In genomic region chr5:111229871-111230812, GRCh38 we compare ENCODE assay signal across 11 cellular contexts. TPM values are rescaled to one million over a fixed set of nuclear protein-coding genes. Genes with fewer than 3 reads are reported as not detected.
DNase-seq lines count a peak whose midpoint lies in the region; ATAC-seq and TF ChIP-seq lines count a peak whose summit lies in the region.
"Had no signal": no experiment of that assay in that cellular context is flagged by ENCODE, and none has a peak within 500 bp of the region (broad histone marks: within the 10 kb centered on the region; RNA-seq: fewer than 3 reads in every experiment).

No MANE protein-coding gene starts in this region.

- peaks cover 87% of the 10 kb centered on the region for H3K4me1 Mint-ChIP-seq in activated T-cell treated with anti-CD3 and anti-CD28 coated beads, Interleukin-2, amount 50 U/mL, for 72 hours (ENCODE audit: low read depth)

- no peaks in the 10 kb centered on the region for H3K4me1 ChIP-seq in thyroid gland
- H3K4me1 ChIP-seq: body of pancreas had no signal

- peak overlapping the region; percentile 92 for H3K27ac Mint-ChIP-seq in activated T-cell treated with anti-CD3 and anti-CD28 coated beads, Interleukin-2, amount 50 U/mL, for 72 hours

- H3K4me3 Mint-ChIP-seq in activated T-cell treated with anti-CD3 and anti-CD28 coated beads, Interleukin-2, amount 50 U/mL, for 72 hours = peak overlapping the region; percentile 83 to 92

- no peaks in the 10 kb centered on the region for H3K27me3 Mint-ChIP-seq in activated T-cell treated with anti-CD3 and anti-CD28 coated beads, Interleukin-2, amount 50 U/mL, for 72 hours (ENCODE audit: low read depth)

- H3K27ac ChIP-seq in thyroid gland = no peak overlapping the region
- H3K27ac ChIP-seq: body of pancreas had no signal

- peaks cover 8 to 17% of the 10 kb centered on the region in 2 donors for H3K36me3 Mint-ChIP-seq in activated T-cell treated with anti-CD3 and anti-CD28 coated beads, Interleukin-2, amount 50 U/mL, for 72 hours (ENCODE audit: insufficient read depth in 2 of 2)

- no peaks in the 10 kb centered on the region for H3K9me3 ChIP-seq in thyroid gland
- H3K9me3 ChIP-seq: body of pancreas had no signal

- intact Hi-C loops in thyroid gland (cut with DNase I) = no loop called here

- no peaks in the 10 kb centered on the region for H3K9me3 Mint-ChIP-seq in activated T-cell treated with anti-CD3 and anti-CD28 coated beads, Interleukin-2, amount 50 U/mL, for 72 hours

- H3K36me3 ChIP-seq in thyroid gland = no peaks in the 10 kb centered on the region

- DNase-seq in activated T-cell treated with anti-CD3 and anti-CD28 coated beads, Interleukin-2, amount 50 U/mL, for 72 hours = no peak
- DNase-seq in activated T-cell treated with anti-CD3 and anti-CD28 coated beads, Interleukin-2, amount 50 U/mL, for 1 hour = no peak
- peak; percentile 36 for DNase-seq in SW480 (ENCODE audit: low spot score)
- peak; percentile 38 for DNase-seq in superior temporal gyrus (ENCODE audit: extremely low spot score)
- DNase-seq in thyroid gland = no peak
- no peak for DNase-seq in AML-193 (lab: John Stamatoyannopoulos, UW)
- no peak for DNase-seq in NCI-H524 treated with DMSO at 0.1 percent for 48 hours (lab: John Stamatoyannopoulos, UW)
- DNase-seq: body of pancreas, NCI-H510A, trophoblast cell had no signal

- no peak for TF ChIP-seq CTCF in thyroid gland (IDR thresholded peaks at IDR 0.05)

- WGBS in thyroid gland, 2 donors = 86 to 91% methylated on average over 4 of the region's 4 CpGs

- no peaks in the 10 kb centered on the region for H3K27me3 ChIP-seq in thyroid gland

- H3K4me3 ChIP-seq in thyroid gland (replicated peaks in 1 of 3) = no peak overlapping the region
- H3K4me3 ChIP-seq: body of pancreas had no signal

- TF ChIP-seq POLR2A in thyroid gland (IDR thresholded peaks at IDR 0.05) = no peak

- ATAC-seq in activated T-cell treated with anti-CD3 and anti-CD28 coated beads, Interleukin-2, amount 50 U/mL, for 72 hours (replicated peaks in 1 of 2) = peak; percentile 44 to 65
- peak; percentile 20 for ATAC-seq in HG02870 (IDR thresholded peaks at IDR 0.05; ENCODE audit: unreplicated experiment)
- ATAC-seq: body of pancreas had no signal

RNA-seq across cellular contexts. Expression of gene CAMK4, which starts 6.0 kb away (rescaled TPM):
- 10 to 100 TPM; 56.1 to 96.0 TPM for total RNA-seq in activated T-cell treated with anti-CD3 and anti-CD28 coated beads, Interleukin-2, amount 50 U/mL, for 72 hours
- 1 to 10 TPM in 3 of 4 donors, under 1 TPM in 1; 0.45 to 2.5 (median 1.4) TPM for total RNA-seq in thyroid gland

Comparison
In these comparisons a context has a peak if more than half of its experiments do, and no peak if none do; other contexts are left out.
1. DNase-seq: peak in SW480 (single experiment) and superior temporal gyrus (single experiment); none in activated T-cell treated with anti-CD3 and anti-CD28 coated beads, Interleukin-2, amount 50 U/mL, for 72 hours (0 of 2), activated T-cell treated with anti-CD3 and anti-CD28 coated beads, Interleukin-2, amount 50 U/mL, for 1 hour (single experiment), thyroid gland (0 of 2), AML-193 (0 of 2) and NCI-H524 treated with DMSO at 0.1 percent for 48 hours (single experiment).
2. RNA of gene CAMK4, which starts 6.0 kb away (total RNA-seq): 56.1 to 96.0 TPM in activated T-cell treated with anti-CD3 and anti-CD28 coated beads, Interleukin-2, amount 50 U/mL, for 72 hours; 0.45 to 2.5 TPM in thyroid gland; every median in the first group is over 10 times any median in the second.